9 cellular contexts compared by ENCODE assay signal in genomic region chr2:60555794-60556161, GRCh38. TPM values are rescaled to one million over a fixed set of nuclear protein-coding genes. Genes with fewer than 3 reads are reported as not detected.
DNase-seq lines count a peak whose midpoint lies in the region; ATAC-seq and TF ChIP-seq lines count a peak whose summit lies in the region.
"Had no signal": no experiment of that assay in that cellular context is flagged by ENCODE, and none has a peak within 500 bp of the region (broad histone marks: within the 10 kb centered on the region; RNA-seq: fewer than 3 reads in every experiment).

No MANE protein-coding gene starts in this region.

- H3K9me3 ChIP-seq in PC-9 (ENCODE audit: insufficient read depth, low read depth) (no peaks in the 10 kb centered on the region), hepatocyte (ENCODE audit: low read depth) (no peaks in the 10 kb centered on the region), thoracic aorta (no peaks in the 10 kb centered on the region)

- TF ChIP-seq CTCF in PC-9 (conservative IDR thresholded peaks at IDR 0.05) = no peak
- no peak for TF ChIP-seq CTCF in hepatocyte (IDR thresholded peaks at IDR 0.05; ENCODE audit: poor library complexity)
- no peak for TF ChIP-seq CTCF in thoracic aorta (IDR thresholded peaks at IDR 0.05)

- H2AFZ ChIP-seq in PC-9 (no peak overlapping the region), hepatocyte (peak overlapping the region; percentile 59)

- intact Hi-C loops in PC-9 (cut with micrococcal nuclease; ENCODE audit: unreplicated experiment) = no loop called here

- CTCF ChIA-PET in PC-9 (lab: Charles Lee) = no interaction called here

- DNase-seq in DMS53 treated with DMSO at 0.1 percent for 48 hours (lab: John Stamatoyannopoulos, UW; ENCODE audit: unreplicated experiment) (peak; percentile 50), PC-9 (no peak), hepatocyte (ENCODE audit: low spot score) (no peak), thoracic aorta (ENCODE audit: low spot score) (no peak), EL (no peak), A172 (ENCODE audit: low spot score) (no peak), T1000 (lab: John Stamatoyannopoulos, UW) (no peak)

- 0 out of 2 replicates have a peak, but pooled peaks cover 12% of the 10 kb centered on the region for H3K4me1 ChIP-seq in PC-9 (replicated peaks; ENCODE audit: insufficient read depth)
- H3K4me1 ChIP-seq in hepatocyte (ENCODE audit: insufficient read depth) = peaks cover 21% of the 10 kb centered on the region
- H3K4me1 ChIP-seq in thoracic aorta (ENCODE audit: control insufficient read depth in 1 of 2, low read depth in 2 of 2) = peaks cover 45 to 48% of the 10 kb centered on the region in 2 donors

- no peaks in the 10 kb centered on the region for H4K20me1 ChIP-seq in PC-9 (ENCODE audit: insufficient read depth)
- no peaks in the 10 kb centered on the region for H4K20me1 ChIP-seq in hepatocyte (ENCODE audit: insufficient read depth, poor library complexity, severe bottlenecking)

- H3K9me2 ChIP-seq in PC-9 (ENCODE audit: insufficient read depth) = no peaks in the 10 kb centered on the region
- no peaks in the 10 kb centered on the region for H3K9me2 ChIP-seq in hepatocyte (replicated peaks; ENCODE audit: insufficient read depth)

- H3K27ac ChIP-seq in PC-9 (no peak overlapping the region), hepatocyte (peak overlapping the region; percentile 91), thoracic aorta (no peak overlapping the region)

- H3K4me3 ChIP-seq in PC-9 (peak overlapping the region; percentile 63; the same call in 1 of the 2 replicates), hepatocyte (peak overlapping the region; percentile 92), thoracic aorta (peak overlapping the region; percentile 93)

- peak overlapping the region; percentile 92; the same call in 1 of the 2 replicates for H3K4me2 ChIP-seq in PC-9
- peak overlapping the region; percentile 98 for H3K4me2 ChIP-seq in hepatocyte

- H3K27me3 ChIP-seq in PC-9 (ENCODE audit: insufficient read depth, low read depth) (peaks cover 62% of the 10 kb centered on the region), hepatocyte (no peaks in the 10 kb centered on the region), thoracic aorta (replicated peaks; ENCODE audit: insufficient read depth) (peaks cover 8% of the 10 kb centered on the region)

- no peaks in the 10 kb centered on the region for H3F3A ChIP-seq in PC-9 (ENCODE audit: insufficient read depth, low read depth)

- peak; percentile 4 for ATAC-seq in GM21717 (IDR thresholded peaks at IDR 0.05; ENCODE audit: unreplicated experiment)
- no peak for ATAC-seq in thoracic aorta (ENCODE audit: insufficient number of reproducible peaks, low FRiP score, low read depth)

- WGBS in hepatocyte (ENCODE audit: low lambda C conversion rate, missing lambda C conversion rate) = 6% methylated on average over 5 of the region's 5 CpGs

- H3K36me3 ChIP-seq in PC-9 (ENCODE audit: low read depth) (no peaks in the 10 kb centered on the region), hepatocyte (replicated peaks; ENCODE audit: insufficient read depth, low read depth) (no peaks in the 10 kb centered on the region), thoracic aorta (no peaks in the 10 kb centered on the region)

- no TSS peak for BruUV-seq in PC-9 (replicated peaks; lab: Mats Ljungman, UMichigan)

- H3K79me2 ChIP-seq in PC-9 (ENCODE audit: low read depth) (no peaks in the 10 kb centered on the region), hepatocyte (peaks cover 22% of the 10 kb centered on the region)

- POLR2A ChIA-PET in PC-9 (lab: Charles Lee; ENCODE audit: unreplicated experiment) = no interaction called here

RNA-seq across cellular contexts. Expression of gene BCL11A, which starts 2.3 kb away (rescaled TPM):
- total RNA-seq in PC-9 (2021) (not detected in 2 replicates), hepatocyte (11.6 and 14.4 TPM in 2 replicates), thoracic aorta (under 1 TPM; 0.41 to 0.99 TPM)
- polyA plus RNA-seq in hepatocyte = 18.4 and 22.6 TPM in 2 replicates
- not detected in 2 replicates for total RNA-seq in A172 (2014; rRNA removed; shearing (Covaris generic))
- total RNA-seq: M059J had no signal
